ENCODE assay signal across 8 cellular contexts in genomic region chr20:62926229-62927127, GRCh38. TPM values are rescaled to one million over a fixed set of nuclear protein-coding genes. Genes with fewer than 3 reads are reported as not detected.
A peak's percentile ranks its signal among the peaks of the same experiment; 100 is the strongest.
DNase-seq lines count a peak whose midpoint lies in the region; ATAC-seq, FAIRE-seq and TF ChIP-seq lines count a peak whose summit lies in the region.

DIDO1 (minus strand) TSS chr20:62926505.

- H3K9me3 Mint-ChIP-seq in T-helper 1 cell treated with Interleukin-12 subunit alpha and Interleukin-12 subunit beta and Interleukin-4 antibody, amounts not matched to agents 30 μg/mL and 1 μg/mL, for 36 hours = no peaks in the 10 kb centered on the region

- H3K27ac Mint-ChIP-seq in T-helper 1 cell treated with Interleukin-12 subunit alpha and Interleukin-12 subunit beta and Interleukin-4 antibody, amounts not matched to agents 30 μg/mL and 1 μg/mL, for 36 hours = peak within 1 kb of the TSS; percentile 92

- H3K4me3 Mint-ChIP-seq in T-helper 1 cell treated with Interleukin-12 subunit alpha and Interleukin-12 subunit beta and Interleukin-4 antibody, amounts not matched to agents 30 μg/mL and 1 μg/mL, for 36 hours = peak within 1 kb of the TSS; percentile 93

- peaks cover 53% of the 10 kb centered on the region for H3K4me1 Mint-ChIP-seq in T-helper 1 cell treated with Interleukin-12 subunit alpha and Interleukin-12 subunit beta and Interleukin-4 antibody, amounts not matched to agents 30 μg/mL and 1 μg/mL, for 36 hours (ENCODE audit: low read depth)

- intact Hi-C loops in right cardiac atrium (cut with DNase I) = no loop called here
- intact Hi-C loops in aorta (cut with DNase I) = no loop called here

- peak; percentile 84 for FAIRE-seq in GM12892 (lab: Jason Lieb, UNC)

- peak within 1 kb of the TSS; percentile 95 for H3K9ac ChIP-seq in rectal smooth muscle tissue (ENCODE audit: low read length)

- no peaks in the 10 kb centered on the region for H3K27me3 ChIP-seq in right cardiac atrium (ENCODE audit: control insufficient read depth, insufficient read depth)
- no peaks in the 10 kb centered on the region for H3K27me3 ChIP-seq in rectal smooth muscle tissue (ENCODE audit: control insufficient read depth, insufficient read depth, low read length)
- no peaks in the 10 kb centered on the region for H3K27me3 ChIP-seq in aorta (ENCODE audit: control insufficient read depth in 1 of 2, insufficient read depth in 2 of 2, low read length in 1 of 2)

- H3K9me3 ChIP-seq in right cardiac atrium (ENCODE audit: control insufficient read depth, low read length) (no peaks in the 10 kb centered on the region), aorta (ENCODE audit: control insufficient read depth, low read length) (no peaks in the 10 kb centered on the region)

- peaks cover 6% of the 10 kb centered on the region for H3K36me3 Mint-ChIP-seq in T-helper 1 cell treated with Interleukin-12 subunit alpha and Interleukin-12 subunit beta and Interleukin-4 antibody, amounts not matched to agents 30 μg/mL and 1 μg/mL, for 36 hours (ENCODE audit: low read depth)

- H3K27ac ChIP-seq in angular gyrus (ENCODE audit: low read depth, low read length) = peak within 1 kb of the TSS; percentile 93
- H3K27ac ChIP-seq in right cardiac atrium (ENCODE audit: low read length) = peak within 1 kb of the TSS; percentile 100
- peak within 1 kb of the TSS; percentile 90 for H3K27ac ChIP-seq in rectal smooth muscle tissue (ENCODE audit: low read depth, low read length)
- peak within 1 kb of the TSS; percentile 59 to 98 for H3K27ac ChIP-seq in aorta (ENCODE audit: low read depth in 1 of 2, low read length in 2 of 2)

- DNase-seq in GM12892 (ENCODE audit: insufficient read length) = peak; percentile 97
- DNase-seq in NCI-H1436 treated with DMSO at 0.1 percent for 48 hours (lab: John Stamatoyannopoulos, UW) = peak; percentile 71
- DNase-seq in right cardiac atrium = peak; percentile 90 to 96 (median 95)
- peak; percentile 89 to 97 for DNase-seq in aorta

- ATAC-seq in HG02840 (IDR thresholded peaks at IDR 0.05; ENCODE audit: low FRiP score, unreplicated experiment) = peak; percentile 75
- peak; percentile 87 to 91 for ATAC-seq in right cardiac atrium
- peak; percentile 93 for ATAC-seq in aorta (ENCODE audit: low FRiP score)

- H3K4me3 ChIP-seq in right cardiac atrium (ENCODE audit: low read length) = peak within 1 kb of the TSS; percentile 97
- H3K4me3 ChIP-seq in rectal smooth muscle tissue (ENCODE audit: low read length) = peak within 1 kb of the TSS; percentile 96
- peak within 1 kb of the TSS; percentile 6 to 94 for H3K4me3 ChIP-seq in aorta (ENCODE audit: low read length in 2 of 2)

- no peaks in the 10 kb centered on the region for H3K27me3 Mint-ChIP-seq in T-helper 1 cell treated with Interleukin-12 subunit alpha and Interleukin-12 subunit beta and Interleukin-4 antibody, amounts not matched to agents 30 μg/mL and 1 μg/mL, for 36 hours (ENCODE audit: low read depth)

- peaks cover 9% of the 10 kb centered on the region for H3K4me1 ChIP-seq in right cardiac atrium (ENCODE audit: control insufficient read depth, insufficient read depth, low read length)
- H3K4me1 ChIP-seq in rectal smooth muscle tissue (ENCODE audit: control insufficient read depth, insufficient read depth, low read length) = peaks cover 33% of the 10 kb centered on the region
- peaks cover 0 to 1% of the 10 kb centered on the region in 2 donors for H3K4me1 ChIP-seq in aorta (ENCODE audit: control insufficient read depth in 1 of 2, insufficient read depth in 2 of 2, low read length in 2 of 2)

- under 1% methylated on average over 92 of the region's 92 CpGs for WGBS in right cardiac atrium
- WGBS in aorta, 2 donors = 1% methylated on average over 63 to 92 of the region's 92 CpGs

- H3K36me3 ChIP-seq in rectal smooth muscle tissue (ENCODE audit: control insufficient read depth, insufficient read depth, low read length) = no peaks in the 10 kb centered on the region
- no peaks in the 10 kb centered on the region for H3K36me3 ChIP-seq in aorta (ENCODE audit: control insufficient read depth in 1 of 2, insufficient read depth in 2 of 2, low read length in 1 of 2)

- peak; percentile 71 for TF ChIP-seq POLR2A in GM12892 (IDR thresholded peaks at IDR 0.05; ENCODE audit: low read depth, low read length)

RNA-seq across cellular contexts. Expression of gene DIDO1, which starts in this region (rescaled TPM):
- polyA plus RNA-seq in GM12892 (2012; ENCODE audit: missing spikeins) = 26.5 TPM
- total RNA-seq in right cardiac atrium = 10 to 100 TPM; 38.1 to 42.5 (median 40.0) TPM
- polyA plus RNA-seq in right cardiac atrium = 23.3 TPM
- total RNA-seq in aorta = 10 to 100 TPM; 45.8 to 64.2 TPM
- polyA plus RNA-seq in aorta = 10 to 100 TPM in 1 of 2 donors, 1 to 10 TPM in 1; 8.1 to 40.3 TPM

Comparison
In these comparisons a context has a peak if more than half of its experiments do, and no peak if none do; other contexts are left out.
1. Peak in every context shown above with its lines: DNase-seq, ATAC-seq, H3K4me3 ChIP-seq and H3K27ac ChIP-seq.